1 cellular context compared by ENCODE assay signal in the genomic region with DNA sequence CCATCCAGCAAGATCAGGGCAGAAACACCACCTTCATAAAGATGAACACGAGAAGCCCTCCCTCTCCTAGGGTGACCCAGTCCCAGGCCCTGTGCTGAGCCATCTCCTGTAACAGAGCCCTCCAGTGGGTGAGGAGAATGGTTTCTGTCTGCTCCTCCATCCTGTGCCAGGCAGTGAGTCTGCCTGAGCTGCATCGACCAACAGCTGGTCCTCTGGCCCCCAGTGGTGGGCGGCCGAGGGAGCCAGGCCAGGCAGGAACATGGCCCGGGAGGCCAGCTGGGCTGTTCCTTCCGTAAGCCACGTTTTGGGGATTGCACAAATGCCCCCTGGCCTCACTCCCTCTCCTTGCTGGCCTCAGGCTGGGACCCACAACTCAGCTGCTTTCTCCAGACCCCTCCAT.
TF ChIP-seq lines count a peak whose summit lies in the region.

No MANE protein-coding gene starts in this region.

TF ChIP-seq in HepG2, 621 proteins besides CTCF, POLR2A, EP300 and RAD21 (continued from another document):
- TF ChIP-seq ELF4 (CRISPR knock-in tag; IDR thresholded peaks at IDR 0.05; ENCODE audit: borderline replicate concordance) (no peak), ZNF772 (CRISPR knock-in tag; IDR thresholded peaks at IDR 0.05) (no peak), CREB3 (CRISPR knock-in tag; IDR thresholded peaks at IDR 0.05) (no peak), TARDBP (CRISPR knock-in tag; IDR thresholded peaks at IDR 0.05) (no peak)
TF ChIP-seq in HepG2: peak in this region for 0.
